Comparison of ENCODE assay signal across 8 cellular contexts in genomic region chr9:27572918-27573698, GRCh38. TPM values are rescaled to one million over a fixed set of nuclear protein-coding genes. Genes with fewer than 3 reads are reported as not detected.
A peak's percentile ranks its signal among the peaks of the same experiment; 100 is the strongest.
DNase-seq lines count a peak whose midpoint lies in the region; ATAC-seq lines count a peak whose summit lies in the region.

C9orf72 (minus strand) TSS chr9:27573481; CDS start chr9:27567120, 6,361 bp downstream.

- H3K27me3 Mint-ChIP-seq in activated CD4-positive, alpha-beta T cell treated with anti-CD3 and anti-CD28 coated beads, Interleukin-2, amount 10 ng/mL, durations not matched to agents 7 days and 5 days: no peaks in the 10 kb centered on the region

- peaks cover 2% of the 10 kb centered on the region for H3K36me3 Mint-ChIP-seq in activated CD4-positive, alpha-beta T cell treated with anti-CD3 and anti-CD28 coated beads, Interleukin-2, amount 10 ng/mL, durations not matched to agents 7 days and 5 days (ENCODE audit: low read depth)

- H3K9me3 Mint-ChIP-seq in activated CD4-positive, alpha-beta T cell treated with anti-CD3 and anti-CD28 coated beads, Interleukin-2, amount 10 ng/mL, durations not matched to agents 7 days and 5 days: peaks cover 2% of the 10 kb centered on the region

- peak; percentile 59 for ATAC-seq in HG02571 (IDR thresholded peaks at IDR 0.05; ENCODE audit: unreplicated experiment)

- CTCF ChIA-PET in activated CD4-positive, alpha-beta T cell treated with anti-CD3 and anti-CD28 coated beads, Interleukin-2, amount 10 ng/mL, durations not matched to agents 7 days and 5 days (lab: Charles Lee): interaction anchor here (0.7 to 1.3 kb wide), 5 partner anchors 11 to 194 kb away, joined by 3 read pairs; no protein-coding TSS in a partner anchor

- H3K27ac Mint-ChIP-seq in activated CD4-positive, alpha-beta T cell treated with anti-CD3 and anti-CD28 coated beads, Interleukin-2, amount 10 ng/mL, durations not matched to agents 7 days and 5 days: peak within 1 kb of the TSS; percentile 100

- DNase-seq in NCI-H2227 (lab: John Stamatoyannopoulos, UW; ENCODE audit: unreplicated experiment): peak; percentile 76
- DNase-seq in NCI-H2227 treated with DMSO at 0.1 percent for 48 hours (lab: John Stamatoyannopoulos, UW): no peak
- DNase-seq in NCI-H1105 (lab: John Stamatoyannopoulos, UW): peak; percentile 83
- DNase-seq in activated CD4-positive, alpha-beta T cell treated with anti-CD3 and anti-CD28 coated beads, Interleukin-2, amount 10 ng/mL, durations not matched to agents 7 days and 5 days: peak; percentile 83
- no peak for DNase-seq in dermis blood vessel endothelial cell
- peak; percentile 95 for DNase-seq in mesenteric fat pad (ENCODE audit: low spot score)
- peak; percentile 84 for DNase-seq in stimulated activated CD8-positive, alpha-beta memory T cell treated with anti-CD3 and anti-CD28 coated beads, Interleukin-15, amount 100 ng/mL, for 4 hours (ENCODE audit: low read depth in 2 of 2)

- peaks cover 31% of the 10 kb centered on the region for H3K4me1 Mint-ChIP-seq in activated CD4-positive, alpha-beta T cell treated with anti-CD3 and anti-CD28 coated beads, Interleukin-2, amount 10 ng/mL, durations not matched to agents 7 days and 5 days

- peak within 1 kb of the TSS; percentile 90 for H3K4me3 Mint-ChIP-seq in activated CD4-positive, alpha-beta T cell treated with anti-CD3 and anti-CD28 coated beads, Interleukin-2, amount 10 ng/mL, durations not matched to agents 7 days and 5 days

- POLR2A ChIA-PET in activated CD4-positive, alpha-beta T cell treated with anti-CD3 and anti-CD28 coated beads, Interleukin-2, amount 10 ng/mL, durations not matched to agents 7 days and 5 days (lab: Charles Lee): no interaction called here

RNA-seq across cellular contexts. Expression of gene C9orf72, which starts in this region (rescaled TPM):
- total RNA-seq in activated CD4-positive, alpha-beta T cell treated with anti-CD3 and anti-CD28 coated beads, Interleukin-2, amount 10 ng/mL, durations not matched to agents 7 days and 5 days: 10 to 100 TPM; 12.9 to 13.3 TPM
- total RNA-seq in dermis blood vessel endothelial cell: 8.6 and 10.9 TPM in 2 replicates
- total RNA-seq in mesenteric fat pad: 24.6 TPM

Comparison
In these comparisons a context has a peak if more than half of its experiments do, and no peak if none do; other contexts are left out.
1. DNase-seq: peak in NCI-H2227 (single experiment), NCI-H1105 (single experiment), activated CD4-positive, alpha-beta T cell treated with anti-CD3 and anti-CD28 coated beads, Interleukin-2, amount 10 ng/mL, durations not matched to agents 7 days and 5 days (single experiment), mesenteric fat pad (single experiment) and stimulated activated CD8-positive, alpha-beta memory T cell treated with anti-CD3 and anti-CD28 coated beads, Interleukin-15, amount 100 ng/mL, for 4 hours (2 of 2); none in NCI-H2227 treated with DMSO at 0.1 percent for 48 hours (single experiment) and dermis blood vessel endothelial cell (single experiment).